Comparison of ENCODE assay signal across 30 cellular contexts in genomic region chrX:16124201-16124600, GRCh38. TPM values are rescaled to one million over a fixed set of nuclear protein-coding genes. Genes with fewer than 3 reads are reported as not detected.
DNase-seq lines count a peak whose midpoint lies in the region; ATAC-seq and TF ChIP-seq lines count a peak whose summit lies in the region.
"Had no signal": no experiment of that assay in that cellular context is flagged by ENCODE, and none has a peak within 500 bp of the region (broad histone marks: within the 10 kb centered on the region; RNA-seq: fewer than 3 reads in every experiment).

No MANE protein-coding gene starts in this region.

- H2BK15ac ChIP-seq in IMR-90 (ENCODE audit: low read depth, low read length) = no peak overlapping the region
- H2BK15ac ChIP-seq in mesendoderm (replicated peaks; ENCODE audit: low read depth) = no peak overlapping the region

- H3K4me1 Mint-ChIP-seq in naive thymus-derived CD4-positive, alpha-beta T cell = peaks cover 0 to 15% (median 8%) of the 10 kb centered on the region in 7 donors
- no peaks in the 10 kb centered on the region for H3K4me1 Mint-ChIP-seq in endothelial cell (ENCODE audit: unreplicated experiment)

- peak overlapping the region; percentile 39 for H2AK5ac ChIP-seq in IMR-90 (ENCODE audit: low read depth, low read length)
- no peak overlapping the region for H2AK5ac ChIP-seq in mesendoderm (ENCODE audit: low read length)

- ATAC-seq in IMR-90 (ENCODE audit: low read depth) = no peak
- ATAC-seq in naive thymus-derived CD4-positive, alpha-beta T cell = no peak
- ATAC-seq: activated CD4-positive, alpha-beta T cell treated with anti-CD3 and anti-CD28 coated beads for 36 hours had no signal

- H2BK5ac ChIP-seq in IMR-90 (ENCODE audit: low read depth, low read length, poor library complexity, severe bottlenecking) = peak overlapping the region; percentile 5
- no peak overlapping the region for H2BK5ac ChIP-seq in mesendoderm (ENCODE audit: low read length)

- H2BK120ac ChIP-seq in IMR-90 (ENCODE audit: low read depth, low read length) (peak overlapping the region; percentile 59), mesendoderm (ENCODE audit: low read depth, low read length) (no peak overlapping the region)

- no TSS peak for BruUV-seq in IMR-90 (replicated peaks; lab: Mats Ljungman, UMichigan)

- H3K18ac ChIP-seq in IMR-90 (ENCODE audit: low read depth, low read length) = no peak overlapping the region
- H3K18ac ChIP-seq in mesendoderm (ENCODE audit: low read length) = no peak overlapping the region

- H3K79me2 ChIP-seq in mesendoderm (ENCODE audit: control insufficient read depth, insufficient read depth, low read length) = peaks cover 8% of the 10 kb centered on the region

- H3K9me3 ChIP-seq in IMR-90 (ENCODE audit: control insufficient read depth, insufficient read depth, low read length) = peaks cover 2% of the 10 kb centered on the region; the same call in 1 of the 2 replicates
- H3K9me3 ChIP-seq in esophagus muscularis mucosa = peaks cover 0 to 4% (median 0%) of the 10 kb centered on the region in 4 donors
- no peaks in the 10 kb centered on the region for H3K9me3 ChIP-seq in naive thymus-derived CD4-positive, alpha-beta T cell (ENCODE audit: control insufficient read depth in 2 of 3, low read length in 3 of 3)
- H3K9me3 ChIP-seq: esophagus squamous epithelium, thoracic aorta had no signal

- H3K9ac ChIP-seq in IMR-90 (ENCODE audit: low read depth, low read length) (no peak overlapping the region), mesendoderm (ENCODE audit: low read length) (peak overlapping the region; percentile 67)

- no peak overlapping the region for H3K27ac ChIP-seq in IMR-90 (ENCODE audit: insufficient read depth, low read length)
- peak overlapping the region in 3 of 4 donors; percentile 39 to 47 (median 41) for H3K27ac ChIP-seq in esophagus muscularis mucosa (replicated peaks in 1 of 4)
- H3K27ac ChIP-seq in mesendoderm (ENCODE audit: low read depth, low read length) = no peak overlapping the region
- no peak overlapping the region for H3K27ac ChIP-seq in naive thymus-derived CD4-positive, alpha-beta T cell (ENCODE audit: low read depth, low read length)
- H3K27ac ChIP-seq: brain microvascular endothelial cell, esophagus squamous epithelium, thoracic aorta had no signal

- H3K23ac ChIP-seq in IMR-90 (ENCODE audit: low read depth, low read length) (no peak overlapping the region), mesendoderm (ENCODE audit: low read length) (no peak overlapping the region)

- H3K14ac ChIP-seq in IMR-90 (replicated peaks; ENCODE audit: low read depth, low read length) = 0 out of 2 replicates have a peak overlapping the region, but pooled peaks have one; percentile 58

- peaks cover 2% of the 10 kb centered on the region; the same call in 1 of the 2 replicates for H3K4me1 ChIP-seq in IMR-90 (ENCODE audit: control insufficient read depth, insufficient read depth, low read length)
- no peaks in the 10 kb centered on the region for H3K4me1 ChIP-seq in esophagus muscularis mucosa
- no peaks in the 10 kb centered on the region for H3K4me1 ChIP-seq in mesendoderm (ENCODE audit: control insufficient read depth, low read depth, low read length)
- no peaks in the 10 kb centered on the region for H3K4me1 ChIP-seq in naive thymus-derived CD4-positive, alpha-beta T cell (ENCODE audit: control insufficient read depth in 2 of 2, insufficient read depth in 2 of 2, low read length in 2 of 2)
- H3K4me1 ChIP-seq: esophagus squamous epithelium had no signal

- peak overlapping the region; percentile 43 for H2BK20ac ChIP-seq in IMR-90 (ENCODE audit: low read depth, low read length)

- H3K27me3 ChIP-seq in IMR-90 (ENCODE audit: control insufficient read depth, insufficient read depth, low read length) (no peaks in the 10 kb centered on the region; the same call in 1 of the 2 replicates), esophagus muscularis mucosa (no peaks in the 10 kb centered on the region), mesendoderm (ENCODE audit: insufficient read depth, low read length, poor library complexity) (no peaks in the 10 kb centered on the region)
- no peaks in the 10 kb centered on the region for H3K27me3 ChIP-seq in naive thymus-derived CD4-positive, alpha-beta T cell (ENCODE audit: control insufficient read depth in 2 of 2, insufficient read depth in 2 of 2, low read length in 2 of 2)
- H3K27me3 ChIP-seq: brain microvascular endothelial cell, esophagus squamous epithelium had no signal

- H4K20me1 ChIP-seq in IMR-90 (ENCODE audit: insufficient read depth, low read length) = no peaks in the 10 kb centered on the region

- no peaks in the 10 kb centered on the region for H3K9me1 ChIP-seq in IMR-90 (ENCODE audit: insufficient read depth, low read length)

- no peak overlapping the region for H3K56ac ChIP-seq in IMR-90 (ENCODE audit: extremely low read depth, insufficient read depth, low read length)
- H3K56ac ChIP-seq in mesendoderm (ENCODE audit: low read length) = peak overlapping the region; percentile 82

- no peak overlapping the region for H3K27ac Mint-ChIP-seq in naive thymus-derived CD4-positive, alpha-beta T cell
- no peak overlapping the region for H3K27ac Mint-ChIP-seq in endothelial cell (ENCODE audit: unreplicated experiment)
- H3K27ac Mint-ChIP-seq: activated CD4-positive, alpha-beta T cell treated with anti-CD3 and anti-CD28 coated beads for 36 hours; activated T-cell treated with anti-CD3 and anti-CD28 coated beads, Interleukin-2, amount 50 U/mL, for 24 hours; memory B cell had no signal

- no peak overlapping the region for H4K5ac ChIP-seq in IMR-90 (ENCODE audit: low read depth, low read length)
- no peak overlapping the region for H4K5ac ChIP-seq in mesendoderm (ENCODE audit: low read length)

- intact Hi-C loops in IMR-90 (cut with micrococcal nuclease) (loop anchor here (5.0 to 10.0 kb wide), 2 partner anchors 181 to 192 kb away; no protein-coding TSS in a partner anchor), esophagus muscularis mucosa (cut with DNase I) (loop anchor here (5.0 kb wide), 3 partner anchors 88 to 568 kb away; no protein-coding TSS in a partner anchor), posterior vena cava (cut with DNase I) (no loop called here)
- intact Hi-C loops in naive thymus-derived CD4-positive, alpha-beta T cell (cut with micrococcal nuclease) = loop anchor here (5.0 to 10.0 kb wide), 3 partner anchors 362 to 437 kb away; no protein-coding TSS in a partner anchor

- in situ Hi-C loops in G401 (cut with HindIII; ENCODE audit: low sequenced_read_pairs) = no loop called here
- in situ Hi-C loops in IMR-90 (cut with MboI; ENCODE audit: low sequenced_read_pairs) = loop anchor here (10.0 kb wide), 2 partner anchors 311 to 541 kb away; no protein-coding TSS in a partner anchor

- POLR2A ChIA-PET in IMR-90 (lab: Charles Lee; ENCODE audit: unreplicated experiment) = no interaction called here
- POLR2A ChIA-PET in naive thymus-derived CD4-positive, alpha-beta T cell (lab: Charles Lee) = no interaction called here

- H3K4me3 ChIP-seq in IMR-90 (ENCODE audit: insufficient read depth, low read depth, low read length) (no peak overlapping the region; the same call in 1 of the 2 replicates), esophagus muscularis mucosa (peak overlapping the region; percentile 34 to 54 (median 44)), mesendoderm (ENCODE audit: low read length) (no peak overlapping the region)
- H3K4me3 ChIP-seq in naive thymus-derived CD4-positive, alpha-beta T cell (ENCODE audit: low read length) = no peak overlapping the region
- H3K4me3 ChIP-seq: esophagus squamous epithelium, thoracic aorta had no signal

- peaks cover 0 to 3% (median 0%) of the 10 kb centered on the region in 11 donors for H3K9me3 Mint-ChIP-seq in naive thymus-derived CD4-positive, alpha-beta T cell
- no peaks in the 10 kb centered on the region for H3K9me3 Mint-ChIP-seq in endothelial cell (ENCODE audit: unreplicated experiment)
- H3K9me3 Mint-ChIP-seq: memory B cell had no signal

- peak overlapping the region; percentile 61 for H2AFZ ChIP-seq in IMR-90 (replicated peaks; ENCODE audit: low read length, poor library complexity)

- peak overlapping the region; percentile 76 for H3K4ac ChIP-seq in IMR-90 (ENCODE audit: low read depth, low read length)
- no peak overlapping the region for H3K4ac ChIP-seq in mesendoderm (ENCODE audit: low read depth, low read length)

- H3K36me3 ChIP-seq in IMR-90 (ENCODE audit: control insufficient read depth, insufficient read depth, low read length) = no peaks in the 10 kb centered on the region
- no peaks in the 10 kb centered on the region for H3K36me3 ChIP-seq in esophagus muscularis mucosa
- H3K36me3 ChIP-seq in mesendoderm (ENCODE audit: control insufficient read depth, insufficient read depth, low read length) = no peaks in the 10 kb centered on the region
- no peaks in the 10 kb centered on the region for H3K36me3 ChIP-seq in naive thymus-derived CD4-positive, alpha-beta T cell (ENCODE audit: control insufficient read depth in 2 of 3, insufficient read depth in 3 of 3, low read length in 3 of 3)
- H3K36me3 ChIP-seq: brain microvascular endothelial cell, esophagus squamous epithelium, thoracic aorta had no signal

- H3K79me1 ChIP-seq in IMR-90 (ENCODE audit: low read depth in 1 of 2, low read length in 2 of 2) (peaks cover 0 to 17% of the 10 kb centered on the region in 2 experiments; a peak in 2 of 4 replicates), mesendoderm (ENCODE audit: low read length) (no peaks in the 10 kb centered on the region)

- WGBS in IMR-90 (ENCODE audit: extremely low coverage in 2 of 2, insufficient read length in 1 of 2), 2 experiments = 80% methylated on average over 1 of the region's 7 CpGs; no CpG with 5 or more reads in 1 of the 2 experiments
- WGBS in esophagus muscularis mucosa = 79% methylated on average over 7 of the region's 7 CpGs
- no CpG with 5 or more reads among the region's 7 CpGs for WGBS in mesendoderm (ENCODE audit: extremely low coverage, insufficient coverage, low lambda C conversion rate)

- no peak for TF ChIP-seq EP300 in esophagus muscularis mucosa (IDR thresholded peaks at IDR 0.05)

- H4K91ac ChIP-seq in IMR-90 (ENCODE audit: insufficient read depth, low read depth, low read length) = peak overlapping the region; percentile 37; the same call in 1 of the 2 replicates

- no peak overlapping the region for H2AK9ac ChIP-seq in IMR-90 (replicated peaks; ENCODE audit: low read depth, low read length, poor library complexity)

- no peak for TF ChIP-seq RAD21 in IMR-90 (IDR thresholded peaks at IDR 0.05; ENCODE audit: low read length)

- TF ChIP-seq CTCF in IMR-90 (conservative IDR thresholded peaks at IDR 0.05; ENCODE audit: low read depth, low read length) (no peak), esophagus muscularis mucosa (IDR thresholded peaks at IDR 0.05) (no peak), endothelial cell (IDR thresholded peaks at IDR 0.05; ENCODE audit: unreplicated experiment) (no peak)

- TF ChIP-seq POLR2A in IMR-90 (IDR thresholded peaks at IDR 0.05; ENCODE audit: low read depth, low read length) (no peak), esophagus muscularis mucosa (IDR thresholded peaks at IDR 0.05; ENCODE audit: low read depth) (no peak)

- peaks cover 0 to 26% (median 6%) of the 10 kb centered on the region in 5 donors for H3K27me3 Mint-ChIP-seq in naive thymus-derived CD4-positive, alpha-beta T cell
- peaks cover 3% of the 10 kb centered on the region for H3K27me3 Mint-ChIP-seq in endothelial cell (ENCODE audit: unreplicated experiment)

- dilution Hi-C loops in IMR-90 (cut with HindIII; ENCODE audit: low sequenced_read_pairs, unreplicated experiment) = no loop called here

- H4K8ac ChIP-seq in IMR-90 (ENCODE audit: low read depth in 2 of 2, low read length in 2 of 2) (peak overlapping the region in 1 of 2 experiments; percentile 37; a peak in 1 of 4 replicates), mesendoderm (ENCODE audit: low read depth, low read length) (no peak overlapping the region)

- peak; percentile 0 for DNase-seq in G401 (ENCODE audit: low spot score)
- DNase-seq in IMR-90 = no peak
- no peak for DNase-seq in esophagus muscularis mucosa (ENCODE audit: extremely low spot score)
- DNase-seq in mesendoderm = no peak
- DNase-seq in MV-4-11 (lab: John Stamatoyannopoulos, UW) = no peak
- no peak for DNase-seq in naive thymus-derived CD4-positive, alpha-beta T cell
- no peak for DNase-seq in endothelial cell (ENCODE audit: low spot score)
- DNase-seq in posterior vena cava (ENCODE audit: low spot score) = no peak
- DNase-seq: activated CD4-positive, alpha-beta T cell treated with anti-CD3 and anti-CD28 coated beads for 36 hours; activated gamma-delta T cell treated with Interleukin-2 at 50 U/mL for 16 hours; activated T-cell treated with anti-CD3 and anti-CD28 coated beads, Interleukin-2, amount 50 U/mL, for 24 hours; brain microvascular endothelial cell; C1 segment of cervical spinal cord; Calu3; effector CD8-positive, alpha-beta T cell; esophagus squamous epithelium; NCI-H1105 treated with DMSO at 0.1 percent for 48 hours; NCI-H2081 treated with DMSO at 0.1 percent for 48 hours; NK-92 treated with Interleukin-12 subunit alpha and Interleukin-12 subunit beta, amount 100 ng/mL, for 24 hours; nucleus accumbens; stimulated activated CD4-positive, alpha-beta T cell treated with anti-CD3 and anti-CD28 coated beads, Interleukin-12 subunit alpha, Interleukin-12 subunit beta, amount 100 ng/mL, for 4 hours; stimulated activated CD4-positive, alpha-beta T cell treated with anti-CD3 and anti-CD28 coated beads, Interleukin-4, amount 100 ng/mL, for 24 hours; stimulated activated naive CD4-positive, alpha-beta T cell; T-helper 1 cell had no signal

- H3K36me3 Mint-ChIP-seq in naive thymus-derived CD4-positive, alpha-beta T cell = no peaks in the 10 kb centered on the region
- H3K36me3 Mint-ChIP-seq in endothelial cell (ENCODE audit: low read depth, unreplicated experiment) = no peaks in the 10 kb centered on the region
- H3K36me3 Mint-ChIP-seq: memory B cell had no signal

- H3K4me2 ChIP-seq in IMR-90 (ENCODE audit: low read depth, low read length) = no peak overlapping the region
- peak overlapping the region; percentile 42 for H3K4me2 ChIP-seq in mesendoderm (ENCODE audit: low read length)

- CTCF ChIA-PET in IMR-90 (lab: Yijun Ruan, JAX) = interaction anchor here (1.7 kb wide), 1 partner anchor 14 kb away, joined by 6 read pairs; no protein-coding TSS in a partner anchor
- CTCF ChIA-PET in naive thymus-derived CD4-positive, alpha-beta T cell (lab: Charles Lee) = interaction anchor here (0.8 kb wide), 2 partner anchors 544 to 547 kb away, joined by 3 read pairs; no protein-coding TSS in a partner anchor

- no peak overlapping the region for H3K4me3 Mint-ChIP-seq in naive thymus-derived CD4-positive, alpha-beta T cell
- H3K4me3 Mint-ChIP-seq in endothelial cell (ENCODE audit: unreplicated experiment) = no peak overlapping the region
- H3K4me3 Mint-ChIP-seq: activated CD4-positive, alpha-beta T cell treated with anti-CD3 and anti-CD28 coated beads for 36 hours; activated T-cell treated with anti-CD3 and anti-CD28 coated beads, Interleukin-2, amount 50 U/mL, for 24 hours; memory B cell had no signal

RNA-seq across cellular contexts. Expression of gene GRPR, which starts 0.8 kb away (rescaled TPM):
- not detected in 2 replicates for total RNA-seq in G401 (2014; rRNA removed; shearing (Covaris generic))
- 13.6 and 16.4 TPM in 2 replicates for total RNA-seq in IMR-90 (2012; rRNA removed)
- polyA plus RNA-seq in IMR-90 (2012; rRNA removed) = 9.2 and 10.9 TPM in 2 replicates
- 4.6 and 4.7 TPM in 2 replicates for polyA plus RNA-seq in IMR-90 (2012; cell fraction: cytosol; rRNA removed)
- 5.1 and 6.2 TPM in 2 replicates for polyA plus RNA-seq in IMR-90 (2012; cell fraction: nucleus; rRNA removed; ENCODE audit: low replicate concordance)
- 10 to 100 TPM in 3 of 4 donors, 1 to 10 TPM in 1; 7.8 to 15.0 (median 12.4) TPM for total RNA-seq in esophagus muscularis mucosa
- 13.1 TPM for polyA plus RNA-seq in mesendoderm (2013, experiment 1 of 2)
- 14.5 TPM for polyA plus RNA-seq in mesendoderm (2013, experiment 2 of 2)
- under 1 TPM in 3 of 5 experiments, not detected in 2; 0.16 to 0.51 (median 0.24) TPM for total RNA-seq in naive thymus-derived CD4-positive, alpha-beta T cell
- not detected for polyA plus RNA-seq in naive thymus-derived CD4-positive, alpha-beta T cell
- 0.54 TPM for total RNA-seq in endothelial cell (ENCODE audit: unreplicated experiment)
- under 1 TPM; 0.14 to 0.19 TPM for total RNA-seq in posterior vena cava
- total RNA-seq: activated CD4-positive, alpha-beta T cell treated with anti-CD3 and anti-CD28 coated beads for 36 hours; Daoy; esophagus squamous epithelium; NCI-H460; thoracic aorta had no signal

RNA-seq across cellular contexts. Expression of gene MAGEB17, which starts 43.1 kb away (rescaled TPM):
- total RNA-seq in G401 (2014; rRNA removed; shearing (Covaris generic)) = not detected in 2 replicates
- total RNA-seq in IMR-90 (2012; rRNA removed) (under 0.01 TPM in 2 replicates), esophagus muscularis mucosa (1 to 10 TPM in 2 of 4 donors, under 1 TPM in 2; 0.50 to 2.1 (median 1.3) TPM), endothelial cell (ENCODE audit: unreplicated experiment) (not detected), posterior vena cava (not detected)
- polyA plus RNA-seq in IMR-90 (2012; rRNA removed) = 0.34 and 0.62 TPM in 2 replicates
- 0.08 and 0.15 TPM in 2 replicates for polyA plus RNA-seq in IMR-90 (2012; cell fraction: cytosol; rRNA removed)
- 1.7 and 1.8 TPM in 2 replicates for polyA plus RNA-seq in IMR-90 (2012; cell fraction: nucleus; rRNA removed; ENCODE audit: low replicate concordance)
- polyA plus RNA-seq in mesendoderm (2013, experiment 1 of 2) = 0.20 TPM
- 0.28 TPM for polyA plus RNA-seq in mesendoderm (2013, experiment 2 of 2)
- not detected for total RNA-seq in naive thymus-derived CD4-positive, alpha-beta T cell
- polyA plus RNA-seq in naive thymus-derived CD4-positive, alpha-beta T cell = not detected
- total RNA-seq: activated CD4-positive, alpha-beta T cell treated with anti-CD3 and anti-CD28 coated beads for 36 hours; activated CD8-positive, alpha-beta memory T cell treated with anti-CD3 and anti-CD28 coated beads for 36 hours; Calu3; Daoy; esophagus squamous epithelium; NCI-H460; renal cortical epithelial cell; thoracic aorta had no signal

Comparison
In these comparisons a context has a peak if more than half of its experiments do, and no peak if none do; other contexts are left out.
1. H3K27ac ChIP-seq: peak in esophagus muscularis mucosa (3 of 4); none in IMR-90 (single experiment), mesendoderm (single experiment) and naive thymus-derived CD4-positive, alpha-beta T cell (single experiment).
2. H3K4me3 ChIP-seq: peak in esophagus muscularis mucosa (4 of 4); none in IMR-90 (single experiment), mesendoderm (single experiment) and naive thymus-derived CD4-positive, alpha-beta T cell (single experiment).
3. intact Hi-C loops: an anchor here in IMR-90 (5.0 to 10.0 kb wide), esophagus muscularis mucosa (5.0 kb wide) and naive thymus-derived CD4-positive, alpha-beta T cell (5.0 to 10.0 kb wide); none called in posterior vena cava.